Comparison of ENCODE assay signal across 8 cellular contexts in genomic region chr1:109240158-109241152, GRCh38. TPM values are rescaled to one million over a fixed set of nuclear protein-coding genes. Genes with fewer than 3 reads are reported as not detected.
DNase-seq lines count a peak whose midpoint lies in the region; ATAC-seq and TF ChIP-seq lines count a peak whose summit lies in the region.

No MANE protein-coding gene starts in this region.

- H3K4me2 ChIP-seq in smooth muscle cell = no peak overlapping the region

- no peak overlapping the region for H3K9ac ChIP-seq in smooth muscle cell (ENCODE audit: low read depth)

- no peaks in the 10 kb centered on the region for H4K20me1 ChIP-seq in smooth muscle cell (ENCODE audit: low read depth)

- intact Hi-C loops in right cardiac atrium (cut with DNase I) = no loop called here

- ATAC-seq in right cardiac atrium = peak; percentile 48 to 66
- ATAC-seq in HG02840 (IDR thresholded peaks at IDR 0.05; ENCODE audit: low FRiP score, unreplicated experiment) = no peak
- ATAC-seq in GM18517 (IDR thresholded peaks at IDR 0.05; ENCODE audit: unreplicated experiment) = no peak
- ATAC-seq in GM18867 (IDR thresholded peaks at IDR 0.05; ENCODE audit: unreplicated experiment) = no peak

- H3K9me3 ChIP-seq in right cardiac atrium (ENCODE audit: control insufficient read depth, low read length) (no peaks in the 10 kb centered on the region), smooth muscle cell (replicated peaks; ENCODE audit: low read depth) (no peaks in the 10 kb centered on the region)

- H3K36me3 ChIP-seq in smooth muscle cell (ENCODE audit: low read depth) = peaks cover 14% of the 10 kb centered on the region

- H3F3A ChIP-seq in smooth muscle cell (ENCODE audit: low read depth) = peaks cover 13% of the 10 kb centered on the region

- H3K27me3 ChIP-seq in right cardiac atrium (ENCODE audit: control insufficient read depth, insufficient read depth) (no peaks in the 10 kb centered on the region), smooth muscle cell (ENCODE audit: low read depth) (no peaks in the 10 kb centered on the region)

- peak overlapping the region; percentile 15 for H3K27ac ChIP-seq in right cardiac atrium (ENCODE audit: low read length)
- H3K27ac ChIP-seq in smooth muscle cell (ENCODE audit: low read depth) = peak overlapping the region; percentile 47

- TF ChIP-seq CTCF in smooth muscle cell (IDR thresholded peaks at IDR 0.05; ENCODE audit: borderline replicate concordance, insufficient read depth, poor library complexity, severe bottlenecking) = no peak

- no peak overlapping the region for H3K4me3 ChIP-seq in right cardiac atrium (ENCODE audit: low read length)
- no peak overlapping the region for H3K4me3 ChIP-seq in smooth muscle cell

- H3K4me1 ChIP-seq in right cardiac atrium (ENCODE audit: control insufficient read depth, insufficient read depth, low read length) (peaks cover 5% of the 10 kb centered on the region), smooth muscle cell (ENCODE audit: low read depth) (peaks cover 21% of the 10 kb centered on the region)

- DNase-seq in AG08396 (ENCODE audit: low spot score) = peak; percentile 44
- DNase-seq in HT-29 (ENCODE audit: low spot score) = peak; percentile 21
- peak; percentile 57 for DNase-seq in amniotic epithelial cell (ENCODE audit: low read depth)
- peak; percentile 78 to 91 (median 86) for DNase-seq in right cardiac atrium
- no peak for DNase-seq in smooth muscle cell (lab: John Stamatoyannopoulos, UW; ENCODE audit: unreplicated experiment)

- H2AFZ ChIP-seq in smooth muscle cell (ENCODE audit: low read depth) = no peak overlapping the region

- WGBS in right cardiac atrium = 20% methylated on average over 26 of the region's 26 CpGs
- WGBS in smooth muscle cell (ENCODE audit: low lambda C conversion rate) = 54% methylated on average over 26 of the region's 26 CpGs

- no peaks in the 10 kb centered on the region for H3K79me2 ChIP-seq in smooth muscle cell (ENCODE audit: low read depth)

RNA-seq across cellular contexts. Expression of gene CELSR2, which starts 8.9 kb away (rescaled TPM):
- 1.1 and 1.4 TPM in 2 replicates for total RNA-seq in HT-29 (2014; rRNA removed; shearing (Covaris generic))
- total RNA-seq in right cardiac atrium (10 to 100 TPM; 19.1 to 33.2 (median 28.4) TPM), smooth muscle cell (2.9 and 3.6 TPM in 2 replicates)
- polyA plus RNA-seq in right cardiac atrium (16.0 TPM), smooth muscle cell (1.8 and 5.1 TPM in 2 replicates)

RNA-seq across cellular contexts. Expression of gene SARS1, which starts 26.7 kb away (rescaled TPM):
- 109 and 125 TPM in 2 replicates for total RNA-seq in HT-29 (2014; rRNA removed; shearing (Covaris generic))
- 100 to 1,000 TPM; 123 to 146 (median 135) TPM for total RNA-seq in right cardiac atrium
- polyA plus RNA-seq in right cardiac atrium = 84.5 TPM
- 157 and 164 TPM in 2 replicates for total RNA-seq in smooth muscle cell
- polyA plus RNA-seq in smooth muscle cell = 165 and 176 TPM in 2 replicates

RNA-seq across cellular contexts. Expression of gene PSRC1, which starts 42.5 kb away (rescaled TPM):
- total RNA-seq in HT-29 (2014; rRNA removed; shearing (Covaris generic)) = 54.6 and 61.1 TPM in 2 replicates
- total RNA-seq in right cardiac atrium (1 to 10 TPM; 1.6 to 4.6 (median 2.3) TPM), smooth muscle cell (5.5 and 5.7 TPM in 2 replicates)
- polyA plus RNA-seq in right cardiac atrium (2.8 TPM), smooth muscle cell (9.0 and 10.8 TPM in 2 replicates)

Comparison
In these comparisons a context has a peak if more than half of its experiments do, and no peak if none do; other contexts are left out.
1. ATAC-seq: peak in right cardiac atrium (2 of 2); none in HG02840 (single experiment), GM18517 (single experiment) and GM18867 (single experiment).